In the genomic region with DNA sequence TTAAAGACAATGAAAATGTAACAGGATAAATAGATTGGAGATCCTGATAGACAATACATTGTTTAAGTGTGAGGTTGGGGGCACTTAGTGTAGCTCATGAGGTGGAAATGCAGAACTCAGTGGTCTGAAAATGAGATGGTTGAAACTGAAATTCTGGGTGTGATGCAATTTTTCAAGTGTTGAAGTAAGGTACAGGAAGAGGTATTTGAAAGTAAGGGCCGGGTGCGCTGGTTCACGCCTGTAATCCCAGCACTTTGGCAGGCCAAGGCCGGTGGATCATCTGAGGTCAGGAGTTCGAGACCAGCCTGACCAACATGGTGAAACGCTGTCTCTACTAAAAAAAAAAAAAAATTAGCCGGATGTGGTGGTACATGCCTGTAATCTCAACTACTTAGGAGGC, we compare ENCODE assay signal across 19 cellular contexts.
"Had no signal": no experiment of that assay in that cellular context is flagged by ENCODE, and none has a peak within 500 bp of the region (broad histone marks: within the 10 kb centered on the region; RNA-seq: fewer than 3 reads in every experiment).

No MANE protein-coding gene starts in this region.

- H3K27me3 ChIP-seq: esophagus squamous epithelium, heart right ventricle, spleen, transverse colon had no signal

- H3K9me3 ChIP-seq: esophagus squamous epithelium had no signal

- H3K4me1 ChIP-seq: esophagus squamous epithelium, heart right ventricle, left ventricle myocardium inferior, spleen, transverse colon had no signal

- H3K36me3 ChIP-seq: esophagus squamous epithelium, heart right ventricle, left ventricle myocardium inferior, spleen, transverse colon had no signal

- H3K27ac ChIP-seq: esophagus squamous epithelium, heart right ventricle, left ventricle myocardium inferior, spleen, transverse colon had no signal

- DNase-seq: activated CD4-positive, alpha-beta T cell treated with anti-CD3 and anti-CD28 coated beads for 4 hours; activated CD8-positive, alpha-beta T cell treated with anti-CD3 and anti-CD28 coated beads for 36 hours; activated naive CD4-positive, alpha-beta T cell treated with anti-CD3 and anti-CD28 coated beads for 36 hours; activated T-cell treated with anti-CD3 and anti-CD28 coated beads, Interleukin-2, amount 50 U/mL, for 24 hours; anterior cingulate cortex; caudate nucleus; effector memory CD8-positive, alpha-beta T cell; esophagus squamous epithelium; heart right ventricle; kidney glomerular epithelial cell; left ventricle myocardium inferior; mammary epithelial cell; midbrain; occipital lobe; retina; spleen; stimulated activated naive B cell treated with anti-CD40 and anti-IgM and Interleukin-4, amounts not matched to agents 10 μg/mL and 1 μg/mL and 100 μg/mL, for 72 hours; transverse colon had no signal

- H3K4me3 ChIP-seq: esophagus squamous epithelium, heart right ventricle, left ventricle myocardium inferior, spleen, transverse colon had no signal

- ATAC-seq: activated CD8-positive, alpha-beta T cell treated with anti-CD3 and anti-CD28 coated beads for 36 hours; effector memory CD8-positive, alpha-beta T cell; heart right ventricle; stimulated activated naive B cell treated with anti-CD40 and anti-IgM and Interleukin-4, amounts not matched to agents 10 μg/mL and 1 μg/mL and 100 μg/mL, for 72 hours; WTC11 had no signal
